8 cellular contexts compared by ENCODE assay signal in genomic region chr18:59056706-59057492, GRCh38.
A peak's percentile ranks its signal among the peaks of the same experiment; 100 is the strongest.
DNase-seq lines count a peak whose midpoint lies in the region; ATAC-seq and TF ChIP-seq lines count a peak whose summit lies in the region.

No MANE protein-coding gene starts in this region.

- H3K27ac Mint-ChIP-seq in CD14-positive monocyte: no peak overlapping the region

- H3K9me3 ChIP-seq in MG63: no peaks in the 10 kb centered on the region
- H3K9me3 ChIP-seq in SK-N-MC (ENCODE audit: low read depth, low read length): no peaks in the 10 kb centered on the region
- no peaks in the 10 kb centered on the region for H3K9me3 ChIP-seq in tibial artery

- H3K36me3 ChIP-seq in MG63 (no peaks in the 10 kb centered on the region), SK-N-MC (ENCODE audit: insufficient read depth, low read length) (no peaks in the 10 kb centered on the region), tibial artery (no peaks in the 10 kb centered on the region)

- H3K9me3 Mint-ChIP-seq in CD14-positive monocyte: no peaks in the 10 kb centered on the region

- H3K27ac ChIP-seq in SK-N-MC: no peak overlapping the region
- peak overlapping the region; percentile 80 to 82 for H3K27ac ChIP-seq in tibial artery

- no peak overlapping the region for H3K4me3 Mint-ChIP-seq in CD14-positive monocyte

- peaks cover 1% of the 10 kb centered on the region for H3K4me1 Mint-ChIP-seq in CD14-positive monocyte

- H3K27me3 ChIP-seq in MG63 (no peaks in the 10 kb centered on the region), tibial artery (no peaks in the 10 kb centered on the region)

- H3K4me1 ChIP-seq in tibial artery: peaks cover 0 to 68% (median 44%) of the 10 kb centered on the region in 4 donors

- peak; percentile 56 for DNase-seq in CD14-positive monocyte (ENCODE audit: low spot score)
- DNase-seq in MG63: peak; percentile 51
- DNase-seq in SK-N-MC (ENCODE audit: low read depth, low spot score): peak; percentile 55
- peak; percentile 41 for DNase-seq in central memory CD4-positive, alpha-beta T cell
- DNase-seq in kidney tubule cell (ENCODE audit: low spot score): peak; percentile 75
- peak in 1 of 2 donors; percentile 89 for DNase-seq in tibial artery
- no peak for DNase-seq in DMS79 treated with DMSO at 0.1 percent for 48 hours (lab: John Stamatoyannopoulos, UW)

- H3K9ac ChIP-seq in SK-N-MC (ENCODE audit: insufficient read length): no peak overlapping the region

- H3K36me3 Mint-ChIP-seq in CD14-positive monocyte: no peaks in the 10 kb centered on the region

- peaks cover 2% of the 10 kb centered on the region in 3 donors for H3K27me3 Mint-ChIP-seq in CD14-positive monocyte (ENCODE audit: low read depth in 3 of 3)

- intact Hi-C loops in CD14-positive monocyte (cut with micrococcal nuclease): loop anchor here (1.0 to 2.0 kb wide), 2 partner anchors 276 kb away; no protein-coding TSS in a partner anchor
- intact Hi-C loops in tibial artery (cut with DNase I; ENCODE audit: low total_unique reads): loop anchor here (2.0 kb wide), 1 partner anchor 276 kb away; no protein-coding TSS in a partner anchor

- TF ChIP-seq CTCF in CD14-positive monocyte (IDR thresholded peaks at IDR 0.05): peak; percentile 81
- peak; percentile 55 to 58 for TF ChIP-seq CTCF in tibial artery (IDR thresholded peaks at IDR 0.05)

- H3K4me3 ChIP-seq in MG63 (no peak overlapping the region), SK-N-MC (no peak overlapping the region), tibial artery (no peak overlapping the region)

- peak; percentile 81 for ATAC-seq in GM19035 (IDR thresholded peaks at IDR 0.05; ENCODE audit: unreplicated experiment)
